ENCODE assay signal across 8 cellular contexts in the genomic region with DNA sequence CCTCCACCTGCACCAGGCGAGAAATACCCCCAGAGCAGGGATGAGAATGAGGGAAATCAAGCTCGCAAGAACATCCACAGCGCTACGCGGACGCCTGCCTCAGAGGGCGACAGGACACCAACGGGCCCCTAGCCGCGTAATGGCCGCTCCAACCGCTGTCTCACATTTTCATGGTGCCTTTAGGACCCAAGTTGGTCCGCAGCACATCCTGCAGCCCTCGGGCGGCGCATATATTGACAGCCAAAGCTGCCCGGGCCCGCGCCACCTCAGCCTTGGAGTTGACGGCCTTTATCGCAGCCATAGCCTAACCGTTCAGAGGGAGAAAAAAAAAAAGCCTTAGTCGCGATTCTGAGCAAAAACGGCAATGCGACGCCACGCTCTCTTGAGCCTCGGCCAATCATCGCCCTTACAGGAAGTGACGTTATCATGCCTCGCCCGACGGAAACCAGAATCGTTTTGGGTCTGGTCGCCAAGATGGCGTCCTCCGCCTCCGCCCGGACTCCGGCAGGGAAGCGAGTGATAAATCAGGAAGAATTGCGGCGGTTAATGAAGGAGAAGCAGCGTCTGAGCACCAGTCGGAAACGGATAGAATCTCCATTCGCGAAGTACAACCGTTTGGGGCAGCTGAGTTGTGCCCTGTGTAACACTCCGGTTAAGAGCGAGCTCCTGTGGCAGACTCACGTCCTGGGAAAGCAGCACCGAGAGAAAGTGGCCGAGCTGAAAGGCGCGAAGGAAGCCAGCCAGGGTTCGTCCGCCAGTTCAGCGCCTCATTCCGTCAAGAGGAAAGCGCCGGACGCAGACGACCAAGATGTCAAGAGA.
DNase-seq lines count a peak whose midpoint lies in the region; ATAC-seq, FAIRE-seq and TF ChIP-seq lines count a peak whose summit lies in the region.

A gene with protein sequence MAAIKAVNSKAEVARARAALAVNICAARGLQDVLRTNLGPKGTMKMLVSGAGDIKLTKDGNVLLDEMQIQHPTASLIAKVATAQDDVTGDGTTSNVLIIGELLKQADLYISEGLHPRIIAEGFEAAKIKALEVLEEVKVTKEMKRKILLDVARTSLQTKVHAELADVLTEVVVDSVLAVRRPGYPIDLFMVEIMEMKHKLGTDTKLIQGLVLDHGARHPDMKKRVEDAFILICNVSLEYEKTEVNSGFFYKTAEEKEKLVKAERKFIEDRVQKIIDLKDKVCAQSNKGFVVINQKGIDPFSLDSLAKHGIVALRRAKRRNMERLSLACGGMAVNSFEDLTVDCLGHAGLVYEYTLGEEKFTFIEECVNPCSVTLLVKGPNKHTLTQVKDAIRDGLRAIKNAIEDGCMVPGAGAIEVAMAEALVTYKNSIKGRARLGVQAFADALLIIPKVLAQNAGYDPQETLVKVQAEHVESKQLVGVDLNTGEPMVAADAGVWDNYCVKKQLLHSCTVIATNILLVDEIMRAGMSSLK (minus strand): TSS at position 368 of the 819 bp plus-strand sequence. CDS start 67 bp downstream, at position 301.
A gene with protein sequence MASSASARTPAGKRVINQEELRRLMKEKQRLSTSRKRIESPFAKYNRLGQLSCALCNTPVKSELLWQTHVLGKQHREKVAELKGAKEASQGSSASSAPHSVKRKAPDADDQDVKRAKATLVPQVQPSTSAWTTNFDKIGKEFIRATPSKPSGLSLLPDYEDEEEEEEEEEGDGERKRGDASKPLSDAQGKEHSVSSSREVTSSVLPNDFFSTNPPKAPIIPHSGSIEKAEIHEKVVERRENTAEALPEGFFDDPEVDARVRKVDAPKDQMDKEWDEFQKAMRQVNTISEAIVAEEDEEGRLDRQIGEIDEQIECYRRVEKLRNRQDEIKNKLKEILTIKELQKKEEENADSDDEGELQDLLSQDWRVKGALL (plus strand): TSS at position 448 of the 819 bp plus-strand sequence. CDS start 27 bp downstream, at position 475.

- DNase-seq in ELF-1 (ENCODE audit: low read depth, low spot score) (peak; percentile 95), H54 (ENCODE audit: insufficient read length, low spot score) (peak; percentile 82), RWPE2 (ENCODE audit: low spot score) (peak; percentile 85), fibroblast of the conjunctiva (ENCODE audit: low read depth) (peak; percentile 91)
- DNase-seq in activated effector memory CD4-positive, alpha-beta T cell treated with anti-CD3 and anti-CD28 coated beads, Interleukin-2, amount 50 U/mL, for 16 hours, result peak; percentile 96
- DNase-seq in stimulated activated naive CD8-positive, alpha-beta T cell treated with anti-CD3 and anti-CD28 coated beads, Interleukin-15, Interleukin-2, amounts not matched to agents 100 U/mL and 50 U/mL, for 24 hours, result peak; percentile 90

- peak within 1 kb of the TSS; percentile 92 for H3K9ac ChIP-seq in Loucy (ENCODE audit: low read depth, low read length, poor library complexity, severe bottlenecking)

- peak; percentile 90 for TF ChIP-seq POLR2A in H54 (IDR thresholded peaks at IDR 0.05; ENCODE audit: low read depth, low read length)

- peaks cover 12% of the 10 kb centered on the region for H3K36me3 Mint-ChIP-seq in nephron (ENCODE audit: low read depth)

- peak; percentile 88 for ATAC-seq in RWPE2 (ENCODE audit: low read depth)
- peak; percentile 97 for ATAC-seq in stimulated activated naive CD8-positive, alpha-beta T cell treated with anti-CD3 and anti-CD28 coated beads, Interleukin-15, Interleukin-2, amounts not matched to agents 100 U/mL and 50 U/mL, for 24 hours

- H3K36me3 ChIP-seq in Loucy (ENCODE audit: insufficient read depth, low read length) (no peaks in the 10 kb centered on the region; the same call in 1 of the 2 replicates), RWPE2 (ENCODE audit: low read depth) (peaks cover 37% of the 10 kb centered on the region)

- H3K27me3 ChIP-seq in Loucy (ENCODE audit: insufficient read depth, low read length, poor library complexity, severe bottlenecking), result peaks cover 34% of the 10 kb centered on the region
- no peaks in the 10 kb centered on the region for H3K27me3 ChIP-seq in RWPE2 (ENCODE audit: insufficient read depth, poor library complexity, severe bottlenecking)

- peak within 1 kb of the TSS; percentile 95 to 99 (median 98) for H3K27ac Mint-ChIP-seq in nephron

- H3K4me3 ChIP-seq in Loucy (ENCODE audit: low read length, poor library complexity, severe bottlenecking) (peak within 1 kb of the TSS; percentile 87), RWPE2 (ENCODE audit: severe bottlenecking) (peak within 1 kb of the TSS; percentile 65)

- no peaks in the 10 kb centered on the region for H3K9me3 ChIP-seq in Loucy (ENCODE audit: insufficient read depth, low read depth, low read length)
- no peaks in the 10 kb centered on the region for H3K9me3 ChIP-seq in RWPE2 (ENCODE audit: severe bottlenecking)

- H3K27ac ChIP-seq in RWPE2 (ENCODE audit: poor library complexity, severe bottlenecking), result peak within 1 kb of the TSS; percentile 39

- H3K4me1 Mint-ChIP-seq in nephron, result peaks cover 12% of the 10 kb centered on the region

- H3K4me2 ChIP-seq in Loucy (ENCODE audit: low read depth, low read length, poor library complexity, severe bottlenecking), result peak within 1 kb of the TSS; percentile 93

- TF ChIP-seq CTCF in Loucy (conservative IDR thresholded peaks at IDR 0.05; ENCODE audit: low read length) (no peak), RWPE2 (IDR thresholded peaks at IDR 0.05; ENCODE audit: poor library complexity, severe bottlenecking) (no peak), nephron (IDR thresholded peaks at IDR 0.05; ENCODE audit: unreplicated experiment in 3 of 3) (no peak)

- H3K4me3 Mint-ChIP-seq in nephron, result peak within 1 kb of the TSS; percentile 97 to 100 (median 99)

- H3K79me2 ChIP-seq in Loucy (ENCODE audit: insufficient read depth, low read length), result peaks cover 26% of the 10 kb centered on the region

- H3K27me3 Mint-ChIP-seq in nephron (ENCODE audit: low read depth), result peaks cover 4% of the 10 kb centered on the region

- peak; percentile 50 for FAIRE-seq in H54 (lab: Jason Lieb, UNC)

- no peaks in the 10 kb centered on the region for H3K9me3 Mint-ChIP-seq in nephron

- no peaks in the 10 kb centered on the region for H3F3A ChIP-seq in Loucy (ENCODE audit: low read depth)

- no peaks in the 10 kb centered on the region; the same call in 1 of the 2 replicates for H3K9me2 ChIP-seq in Loucy (replicated peaks; ENCODE audit: low read depth, low read length)

- peak within 1 kb of the TSS; percentile 87 for H2AFZ ChIP-seq in Loucy (ENCODE audit: low read length)

- H3K4me1 ChIP-seq in Loucy (ENCODE audit: insufficient read depth, low read length, poor library complexity, severe bottlenecking), result peaks cover 24% of the 10 kb centered on the region
- peaks cover 13% of the 10 kb centered on the region for H3K4me1 ChIP-seq in RWPE2 (ENCODE audit: insufficient read depth, poor library complexity, severe bottlenecking)

- H4K20me1 ChIP-seq in Loucy (ENCODE audit: insufficient read depth, low read length, poor library complexity, severe bottlenecking), result no peaks in the 10 kb centered on the region

Comparison
In these comparisons a context has a peak if more than half of its experiments do, and no peak if none do; other contexts are left out.
1. Peak in every context shown above with its lines: DNase-seq, ATAC-seq, H3K4me3 ChIP-seq and H3K27ac ChIP-seq.